In genomic region chr4:42568610-42569207, GRCh38 we compare ENCODE assay signal across 7 cellular contexts.
DNase-seq lines count a peak whose midpoint lies in the region; ATAC-seq and TF ChIP-seq lines count a peak whose summit lies in the region.

No MANE protein-coding gene starts in this region.

- H4K20me1 ChIP-seq in SU-DHL-6 (ENCODE audit: low read depth, low read length), result no peaks in the 10 kb centered on the region

- H3F3A ChIP-seq in SU-DHL-6 (ENCODE audit: insufficient read depth), result no peaks in the 10 kb centered on the region

- H3K4me3 ChIP-seq in SU-DHL-6 (ENCODE audit: insufficient read depth, low read length, poor library complexity, severe bottlenecking), result no peak overlapping the region
- H3K4me3 ChIP-seq in right atrium auricular region, result no peak overlapping the region
- H3K4me3 ChIP-seq in sigmoid colon, result no peak overlapping the region

- peak; percentile 78 for TF ChIP-seq CTCF in SU-DHL-6 (IDR thresholded peaks at IDR 0.05; ENCODE audit: insufficient read depth, low read length, poor library complexity, severe bottlenecking)
- TF ChIP-seq CTCF in right atrium auricular region (IDR thresholded peaks at IDR 0.05), result peak; percentile 60 to 79
- peak; percentile 12 to 70 (median 54) for TF ChIP-seq CTCF in sigmoid colon (IDR thresholded peaks at IDR 0.05)

- intact Hi-C loops in sigmoid colon (cut with DNase I), result loop anchor here (1.0 to 2.0 kb wide), 2 partner anchors 88 to 297 kb away; partner anchors contain the start of gene ATP8A1

- TF ChIP-seq EP300 in sigmoid colon (IDR thresholded peaks at IDR 0.05), result no peak

- TF ChIP-seq POLR2A in sigmoid colon (IDR thresholded peaks at IDR 0.05), result no peak

- H3K27ac ChIP-seq in SU-DHL-6 (ENCODE audit: low read depth, low read length), result no peak overlapping the region
- no peak overlapping the region for H3K27ac ChIP-seq in right atrium auricular region
- H3K27ac ChIP-seq in sigmoid colon, result no peak overlapping the region

- WGBS in sigmoid colon, 2 donors, result 5 to 8% methylated on average over 4 of the region's 4 CpGs

- H3K4me2 ChIP-seq in SU-DHL-6 (ENCODE audit: low read depth, low read length, poor library complexity, severe bottlenecking), result no peak overlapping the region

- H3K9ac ChIP-seq in SU-DHL-6 (ENCODE audit: low read length), result no peak overlapping the region

- H3K9me3 ChIP-seq in SU-DHL-6 (ENCODE audit: insufficient read depth, low read length), result no peaks in the 10 kb centered on the region
- H3K9me3 ChIP-seq in right atrium auricular region, result no peaks in the 10 kb centered on the region
- no peaks in the 10 kb centered on the region for H3K9me3 ChIP-seq in sigmoid colon

- H3K4me1 ChIP-seq in right atrium auricular region (peaks cover 0 to 8% of the 10 kb centered on the region in 2 donors), sigmoid colon (peaks cover 0 to 15% (median 6%) of the 10 kb centered on the region in 4 donors)

- no peaks in the 10 kb centered on the region for H3K9me2 ChIP-seq in SU-DHL-6 (replicated peaks; ENCODE audit: insufficient read depth, low read length)

- H2AFZ ChIP-seq in SU-DHL-6 (ENCODE audit: low read depth, low read length, severe bottlenecking), result no peak overlapping the region

- H3K27me3 ChIP-seq in SU-DHL-6 (ENCODE audit: low read length) (no peaks in the 10 kb centered on the region), right atrium auricular region (no peaks in the 10 kb centered on the region), sigmoid colon (no peaks in the 10 kb centered on the region)

- H3K79me2 ChIP-seq in SU-DHL-6 (ENCODE audit: insufficient read depth, low read length), result no peaks in the 10 kb centered on the region

- ATAC-seq in GM18498 (IDR thresholded peaks at IDR 0.05; ENCODE audit: unreplicated experiment), result peak; percentile 94
- peak; percentile 94 for ATAC-seq in HG02623 (IDR thresholded peaks at IDR 0.05; ENCODE audit: unreplicated experiment)

- peak; percentile 46 for DNase-seq in NCI-H1105 (lab: John Stamatoyannopoulos, UW)
- peak; percentile 52 for DNase-seq in amniotic epithelial cell (ENCODE audit: low read depth)
- peak; percentile 68 for DNase-seq in right atrium auricular region (ENCODE audit: low spot score)
- peak; percentile 72 for DNase-seq in sigmoid colon

- H3K36me3 ChIP-seq in SU-DHL-6 (ENCODE audit: low read length) (no peaks in the 10 kb centered on the region), right atrium auricular region (no peaks in the 10 kb centered on the region), sigmoid colon (no peaks in the 10 kb centered on the region)
